Comparison of ENCODE assay signal across 20 cellular contexts in genomic region chr14:75926431-75926830, GRCh38. TPM values are rescaled to one million over a fixed set of nuclear protein-coding genes. Genes with fewer than 3 reads are reported as not detected.
DNase-seq lines count a peak whose midpoint lies in the region; TF ChIP-seq lines count a peak whose summit lies in the region.
"Had no signal": no experiment of that assay in that cellular context is flagged by ENCODE, and none has a peak within 500 bp of the region (broad histone marks: within the 10 kb centered on the region; RNA-seq: fewer than 3 reads in every experiment).

No MANE protein-coding gene starts in this region.

- 0 out of 2 replicates have a peak, but pooled peaks cover 3% of the 10 kb centered on the region for H3K36me3 ChIP-seq in PC-9 (ENCODE audit: low read depth)

- H3K36me3 Mint-ChIP-seq in H9 (ENCODE audit: insufficient read depth in 1 of 3, low read depth in 3 of 3), result peaks cover 5 to 9% (median 8%) of the 10 kb centered on the region in 3 experiments; a peak in 5 of 7 replicates
- H3K36me3 Mint-ChIP-seq in progenitor cell of endocrine pancreas (ENCODE audit: insufficient read depth), result peaks cover 18% of the 10 kb centered on the region

- CTCF ChIA-PET in PC-9 (lab: Charles Lee), result no interaction called here

- no TSS peak for BruUV-seq in PC-9 (replicated peaks; lab: Mats Ljungman, UMichigan)

- no peak overlapping the region for H4K5ac ChIP-seq in H9 (ENCODE audit: insufficient read length, low read depth, low read length)

- H3K27me3 ChIP-seq in H9 (ENCODE audit: insufficient read depth, low read length) (no peaks in the 10 kb centered on the region), PC-9 (ENCODE audit: insufficient read depth, low read depth) (no peaks in the 10 kb centered on the region)

- H3K9me3 ChIP-seq in H9 (ENCODE audit: control insufficient read depth, low read depth, low read length) (no peaks in the 10 kb centered on the region), PC-9 (ENCODE audit: insufficient read depth, low read depth) (no peaks in the 10 kb centered on the region)

- H3K79me1 ChIP-seq in H9 (ENCODE audit: insufficient read depth, low read depth, low read length, poor library complexity, severe bottlenecking), result no peaks in the 10 kb centered on the region

- no peak overlapping the region for H4K8ac ChIP-seq in H9 (replicated peaks; ENCODE audit: insufficient read length, low read depth, low read length)

- no peak overlapping the region for H3K9ac ChIP-seq in H9 (ENCODE audit: extremely low read depth, insufficient read length, low read length)

- H3K56ac ChIP-seq in H9 (ENCODE audit: insufficient read length, low read depth, low read length), result no peak overlapping the region

- no peak overlapping the region for H2BK120ac ChIP-seq in H9 (ENCODE audit: low read depth, low read length, poor library complexity, severe bottlenecking)

- no peak overlapping the region for H2BK20ac ChIP-seq in H9 (ENCODE audit: low read depth, low read length, poor library complexity, severe bottlenecking)

- H2AK5ac ChIP-seq in H9 (ENCODE audit: insufficient read length, low read length), result no peak overlapping the region

- no peak overlapping the region for H2BK12ac ChIP-seq in H9 (ENCODE audit: insufficient read length, low read depth, low read length)

- peak; percentile 33; the same call in 1 of the 3 replicates for TF ChIP-seq CTCF in H9 (conservative IDR thresholded peaks at IDR 0.05)
- peak; percentile 51; the same call in 1 of the 2 replicates for TF ChIP-seq CTCF in PC-9 (conservative IDR thresholded peaks at IDR 0.05)
- TF ChIP-seq CTCF in progenitor cell of endocrine pancreas (IDR thresholded peaks at IDR 0.05; ENCODE audit: unreplicated experiment), result peak; percentile 7

- no CpG with 5 or more reads among the region's 1 CpG for WGBS in H9 (ENCODE audit: extremely low coverage, insufficient read length, low lambda C conversion rate)

- H3T11ph ChIP-seq in H9 (ENCODE audit: low read length), result no peak overlapping the region

- H2BK15ac ChIP-seq in H9 (ENCODE audit: low read depth, low read length), result no peak overlapping the region

- no peak overlapping the region for H4K91ac ChIP-seq in H9 (ENCODE audit: insufficient read length, low read depth, low read length)

- H3K23ac ChIP-seq in H9 (ENCODE audit: insufficient read length, low read depth, low read length), result no peak overlapping the region

- no peak overlapping the region for H3K27ac ChIP-seq in H9 (ENCODE audit: insufficient read length, low read depth, low read length)
- no peak overlapping the region for H3K27ac ChIP-seq in PC-9
- no peak overlapping the region for H3K27ac ChIP-seq in epithelial cell of prostate
- H3K27ac ChIP-seq: RWPE1 had no signal

- H3K4me3 ChIP-seq in PC-9, result no peak overlapping the region

- H3K4me2 ChIP-seq in H9 (ENCODE audit: insufficient read depth, insufficient read length, low read length), result no peak overlapping the region
- no peak overlapping the region for H3K4me2 ChIP-seq in PC-9

- POLR2A ChIA-PET in PC-9 (lab: Charles Lee; ENCODE audit: unreplicated experiment), result no interaction called here

- H3K14ac ChIP-seq in H9 (ENCODE audit: insufficient read depth, low read length), result no peak overlapping the region

- H3K27me3 Mint-ChIP-seq in H9 (ENCODE audit: low read depth) (no peaks in the 10 kb centered on the region; the same call in 1 of the 2 replicates), progenitor cell of endocrine pancreas (no peaks in the 10 kb centered on the region)
- H3K27me3 Mint-ChIP-seq: CD8-positive, alpha-beta memory T cell; IgD-negative memory B cell had no signal

- H3K4me3 Mint-ChIP-seq in H9, result no peak overlapping the region
- H3K4me3 Mint-ChIP-seq in progenitor cell of endocrine pancreas (ENCODE audit: low read depth), result no peak overlapping the region
- H3K4me3 Mint-ChIP-seq: CD8-positive, alpha-beta memory T cell; IgD-negative memory B cell had no signal

- H3K4me1 ChIP-seq in H9 (ENCODE audit: insufficient read depth, low read length), result no peaks in the 10 kb centered on the region
- H3K4me1 ChIP-seq in PC-9 (replicated peaks; ENCODE audit: insufficient read depth), result no peaks in the 10 kb centered on the region

- no peak overlapping the region for H3K18ac ChIP-seq in H9 (ENCODE audit: insufficient read length, low read depth, low read length)

- H3K9me3 Mint-ChIP-seq in H9 (peaks cover 7 to 9% of the 10 kb centered on the region in 2 experiments), progenitor cell of endocrine pancreas (ENCODE audit: low read depth) (peaks cover 7% of the 10 kb centered on the region)
- H3K9me3 Mint-ChIP-seq: CD8-positive, alpha-beta memory T cell; IgD-negative memory B cell had no signal

- H3K79me2 ChIP-seq in H9 (ENCODE audit: insufficient read depth, low read length), result no peaks in the 10 kb centered on the region
- no peaks in the 10 kb centered on the region for H3K79me2 ChIP-seq in PC-9 (ENCODE audit: low read depth)

- H3K9me2 ChIP-seq in PC-9 (ENCODE audit: insufficient read depth), result no peaks in the 10 kb centered on the region

- no peaks in the 10 kb centered on the region for H3K23me2 ChIP-seq in H9 (ENCODE audit: insufficient read length, low read depth, low read length, poor library complexity, severe bottlenecking)

- peaks cover 0 to 9% of the 10 kb centered on the region in 2 experiments; a peak in 3 of 4 replicates for H3K4me1 Mint-ChIP-seq in H9
- H3K4me1 Mint-ChIP-seq in progenitor cell of endocrine pancreas (ENCODE audit: low read depth), result peaks cover 2% of the 10 kb centered on the region
- H3K4me1 Mint-ChIP-seq: CD8-positive, alpha-beta memory T cell had no signal

- DNase-seq in H9 (no peak), PC-9 (no peak), epithelial cell of prostate (ENCODE audit: low read depth, low spot score) (peak; percentile 33), progenitor cell of endocrine pancreas (ENCODE audit: low spot score, unreplicated experiment) (no peak), COR-L47 (lab: John Stamatoyannopoulos, UW) (no peak), GM03348 (ENCODE audit: low spot score) (no peak), activated T-cell treated with anti-CD3 and anti-CD28 coated beads for 4 hours (no peak)
- DNase-seq: ACHN; C1 segment of cervical spinal cord; CD8-positive, alpha-beta memory T cell; DMS79; Karpas-422; MM.1S; NCI-H1092; NCI-H146; NCI-H2081 treated with DMSO at 0.1 percent for 48 hours; NCI-H2227 treated with DMSO at 0.1 percent for 48 hours; NCI-H524 treated with DMSO at 0.1 percent for 48 hours had no signal

- H2AFZ ChIP-seq in H9 (ENCODE audit: low read length) (no peak overlapping the region), PC-9 (no peak overlapping the region)

- intact Hi-C loops in PC-9 (cut with micrococcal nuclease; ENCODE audit: unreplicated experiment), result no loop called here

- no peaks in the 10 kb centered on the region for H3F3A ChIP-seq in PC-9 (ENCODE audit: insufficient read depth, low read depth)

- H2BK5ac ChIP-seq in H9 (ENCODE audit: insufficient read length, low read length), result no peak overlapping the region

- no peak overlapping the region for H3K4ac ChIP-seq in H9 (ENCODE audit: low read depth, low read length)

- H4K20me1 ChIP-seq in H9 (ENCODE audit: control insufficient read depth, insufficient read depth, insufficient read length) (no peaks in the 10 kb centered on the region), PC-9 (ENCODE audit: insufficient read depth) (no peaks in the 10 kb centered on the region)

- H3K27ac Mint-ChIP-seq in H9, result no peak overlapping the region
- H3K27ac Mint-ChIP-seq in progenitor cell of endocrine pancreas, result no peak overlapping the region
- H3K27ac Mint-ChIP-seq: CD8-positive, alpha-beta memory T cell; IgD-negative memory B cell had no signal

RNA-seq across cellular contexts. Expression of gene TGFB3, which starts 55.4 kb away (rescaled TPM):
- total RNA-seq in H9 (2021), result 0.20 and 0.37 TPM in 2 replicates
- total RNA-seq in PC-9 (2021), result 2.8 and 7.0 TPM in 2 replicates
- total RNA-seq in progenitor cell of endocrine pancreas, result 10.3 and 11.7 TPM in 2 replicates

RNA-seq across cellular contexts. Expression of gene IFT43, which starts 59.1 kb away (rescaled TPM):
- total RNA-seq in H9 (2021) (18.6 and 21.2 TPM in 2 replicates), PC-9 (2021) (98.8 and 112 TPM in 2 replicates), progenitor cell of endocrine pancreas (45.1 and 52.1 TPM in 2 replicates)
